In genomic region chr5:102807878-102808502, GRCh38 we compare ENCODE assay signal across 13 cellular contexts. TPM values are rescaled to one million over a fixed set of nuclear protein-coding genes. Genes with fewer than 3 reads are reported as not detected.
DNase-seq lines count a peak whose midpoint lies in the region; ATAC-seq and TF ChIP-seq lines count a peak whose summit lies in the region.
"Had no signal": no experiment of that assay in that cellular context is flagged by ENCODE, and none has a peak within 500 bp of the region (broad histone marks: within the 10 kb centered on the region; RNA-seq: fewer than 3 reads in every experiment).

No MANE protein-coding gene starts in this region.

- 38 to 45% methylated on average over 4 to 7 of the region's 7 CpGs for WGBS in endodermal cell (ENCODE audit: insufficient coverage in 1 of 2, insufficient read length in 1 of 2), 2 experiments

- no peaks in the 10 kb centered on the region for H3K36me3 ChIP-seq in endodermal cell (ENCODE audit: control insufficient read depth, insufficient read depth, low read length)
- H3K36me3 ChIP-seq in gastrocnemius medialis = no peaks in the 10 kb centered on the region

- peaks cover 49% of the 10 kb centered on the region for H3K4me1 Mint-ChIP-seq in endodermal cell

- H3K4me3 Mint-ChIP-seq in endodermal cell = peak overlapping the region; percentile 0
- H3K4me3 Mint-ChIP-seq: naive B cell had no signal

- no peaks in the 10 kb centered on the region for H3K9me3 Mint-ChIP-seq in endodermal cell

- H3K4me1 ChIP-seq in endodermal cell (ENCODE audit: control insufficient read depth, insufficient read depth, low read length) (peaks cover 8% of the 10 kb centered on the region), gastrocnemius medialis (peaks cover 57 to 62% of the 10 kb centered on the region in 2 donors)

- DNase-seq in DMS153 (lab: John Stamatoyannopoulos, UW) = peak; percentile 68
- DNase-seq in DMS153 treated with DMSO at 0.1 percent for 48 hours (lab: John Stamatoyannopoulos, UW; ENCODE audit: unreplicated experiment) = no peak
- peak; percentile 78 for DNase-seq in NCI-H345 treated with DMSO at 0.1 percent for 48 hours (lab: John Stamatoyannopoulos, UW; ENCODE audit: unreplicated experiment)
- peak; percentile 75 for DNase-seq in endodermal cell
- no peak for DNase-seq in gastrocnemius medialis
- DNase-seq in activated CD4-positive, alpha-beta T cell treated with anti-CD3 and anti-CD28 coated beads, Interleukin-2, amount 50 U/mL, for 48 hours = no peak
- DNase-seq in central memory CD4-positive, alpha-beta T cell = no peak
- DNase-seq: 8988T, activated T-cell treated with anti-CD3 and anti-CD28 coated beads for 4 hours, naive B cell, RPMI8226 had no signal

- intact Hi-C loops in gastrocnemius medialis (cut with DNase I; ENCODE audit: low total_unique reads) = no loop called here

- H3K27me3 Mint-ChIP-seq in endodermal cell (ENCODE audit: insufficient read depth) = no peaks in the 10 kb centered on the region

- peak overlapping the region; percentile 45 for H3K9ac ChIP-seq in endodermal cell (ENCODE audit: extremely low read depth, low read length, poor library complexity, severe bottlenecking)

- H3K27ac ChIP-seq in endodermal cell (ENCODE audit: low read depth, low read length) (peak overlapping the region; percentile 65), gastrocnemius medialis (peak overlapping the region in 3 of 4 donors; percentile 1 to 41 (median 14))
- H3K27ac ChIP-seq: epithelial cell of prostate had no signal

- H3K4me3 ChIP-seq in endodermal cell (ENCODE audit: low read length) (peak overlapping the region; percentile 61), gastrocnemius medialis (no peak overlapping the region)

- no peak for TF ChIP-seq POLR2A in gastrocnemius medialis (IDR thresholded peaks at IDR 0.05)

- peak overlapping the region; percentile 21 for H3K27ac Mint-ChIP-seq in endodermal cell
- H3K27ac Mint-ChIP-seq: naive B cell had no signal

- ATAC-seq in gastrocnemius medialis = no peak
- no peak for ATAC-seq in HG03159 (IDR thresholded peaks at IDR 0.05; ENCODE audit: unreplicated experiment)

- TF ChIP-seq CTCF in endodermal cell (conservative IDR thresholded peaks at IDR 0.05) (no peak), gastrocnemius medialis (IDR thresholded peaks at IDR 0.05 in 4 of 5, conservative IDR thresholded peaks at IDR 0.05 in 1 of 5) (no peak)

- H3K27me3 ChIP-seq in endodermal cell (ENCODE audit: control insufficient read depth, insufficient read depth, low read length, poor library complexity, severe bottlenecking) (no peaks in the 10 kb centered on the region), gastrocnemius medialis (no peaks in the 10 kb centered on the region)

- no peaks in the 10 kb centered on the region for H3K36me3 Mint-ChIP-seq in endodermal cell (ENCODE audit: low read depth)
- H3K36me3 Mint-ChIP-seq: naive B cell had no signal

- in situ Hi-C loops in gastrocnemius medialis (cut with MboI; ENCODE audit: low sequenced_read_pairs in 4 of 4) = no loop called here

- no peaks in the 10 kb centered on the region for H3K9me3 ChIP-seq in endodermal cell (ENCODE audit: control insufficient read depth, low read length)
- H3K9me3 ChIP-seq in gastrocnemius medialis = no peaks in the 10 kb centered on the region

RNA-seq across cellular contexts. Expression of gene PAM, which starts 52.9 kb away (rescaled TPM):
- total RNA-seq in endodermal cell = 10 to 100 TPM; 32.9 to 38.2 TPM
- 165 TPM for polyA plus RNA-seq in endodermal cell (2013, experiment 1 of 2)
- polyA plus RNA-seq in endodermal cell (2013, experiment 2 of 2) = 169 TPM
- total RNA-seq in gastrocnemius medialis = 100 to 1,000 TPM; 102 to 210 (median 172) TPM

Comparison
In these comparisons a context has a peak if more than half of its experiments do, and no peak if none do; other contexts are left out.
1. DNase-seq: peak in DMS153 (single experiment), NCI-H345 treated with DMSO at 0.1 percent for 48 hours (single experiment) and endodermal cell (single experiment); none in DMS153 treated with DMSO at 0.1 percent for 48 hours (single experiment), gastrocnemius medialis (0 of 2), activated CD4-positive, alpha-beta T cell treated with anti-CD3 and anti-CD28 coated beads, Interleukin-2, amount 50 U/mL, for 48 hours (0 of 2) and central memory CD4-positive, alpha-beta T cell (single experiment).